Comparison of ENCODE assay signal across 8 cellular contexts in genomic region chr2:69789762-69790600, GRCh38. TPM values are rescaled to one million over a fixed set of nuclear protein-coding genes. Genes with fewer than 3 reads are reported as not detected.
A peak's percentile ranks its signal among the peaks of the same experiment; 100 is the strongest.
DNase-seq lines count a peak whose midpoint lies in the region; ATAC-seq and TF ChIP-seq lines count a peak whose summit lies in the region.

No MANE protein-coding gene starts in this region.

- H3K36me3 ChIP-seq in BLaER1: 0 out of 2 replicates have a peak, but pooled peaks cover 8% of the 10 kb centered on the region
- peaks cover 4 to 20% of the 10 kb centered on the region in 2 experiments for H3K36me3 ChIP-seq in SK-N-SH (replicated peaks in 1 of 2; ENCODE audit: control insufficient read depth in 1 of 2, insufficient read depth in 2 of 2, low read length in 1 of 2)

- CTCF ChIA-PET in SK-N-SH (lab: Yijun Ruan, JAX): interaction anchor here (1.0 to 2.1 kb wide), 3 partner anchors 9 to 65 kb away, joined by 3 to 9 read pairs (median 8); no protein-coding TSS in a partner anchor

- no peaks in the 10 kb centered on the region for H3F3A ChIP-seq in SK-N-SH (replicated peaks; ENCODE audit: insufficient read depth)

- no peaks in the 10 kb centered on the region for H3K27me3 ChIP-seq in BLaER1
- no peaks in the 10 kb centered on the region for H3K27me3 ChIP-seq in SK-N-SH (ENCODE audit: insufficient read depth)

- intact Hi-C loops in left ventricle myocardium superior (cut with micrococcal nuclease): no loop called here

- peak overlapping the region; percentile 94 for H3K4me2 ChIP-seq in BLaER1
- no peak overlapping the region; the same call in 1 of the 2 replicates for H3K4me2 ChIP-seq in SK-N-SH

- peak overlapping the region; percentile 82 for H3K27ac ChIP-seq in BLaER1
- peak overlapping the region; percentile 22 to 67; a peak in 3 of 4 replicates for H3K27ac ChIP-seq in SK-N-SH (ENCODE audit: low read depth in 2 of 2, low read length in 1 of 2)

- peaks cover 18 to 37% of the 10 kb centered on the region in 2 donors for H3K4me1 Mint-ChIP-seq in stimulated activated naive B cell treated with anti-CD40 and anti-IgM and Interleukin-4, amounts not matched to agents 10 μg/mL and 1 μg/mL and 100 μg/mL, for 72 hours

- H3K9ac ChIP-seq in BLaER1 (peak overlapping the region; percentile 76), SK-N-SH (peak overlapping the region; percentile 29; the same call in 1 of the 2 replicates)

- 92% methylated on average over 7 of the region's 7 CpGs for WGBS in SK-N-SH (ENCODE audit: low lambda C conversion rate)

- no peak for TF ChIP-seq CTCF in SK-N-SH (IDR thresholded peaks at IDR 0.05)

- H4K20me1 ChIP-seq in BLaER1: no peaks in the 10 kb centered on the region
- H4K20me1 ChIP-seq in SK-N-SH (ENCODE audit: insufficient read depth): no peaks in the 10 kb centered on the region

- H3K9me3 ChIP-seq in BLaER1 (no peaks in the 10 kb centered on the region), SK-N-SH (no peaks in the 10 kb centered on the region)

- H3K4me3 Mint-ChIP-seq in stimulated activated naive B cell treated with anti-CD40 and anti-IgM and Interleukin-4, amounts not matched to agents 10 μg/mL and 1 μg/mL and 100 μg/mL, for 72 hours: peak overlapping the region; percentile 72 to 79

- peak overlapping the region; percentile 72 for H3K27ac Mint-ChIP-seq in stimulated activated naive B cell treated with anti-CD40 and anti-IgM and Interleukin-4, amounts not matched to agents 10 μg/mL and 1 μg/mL and 100 μg/mL, for 72 hours

- no peaks in the 10 kb centered on the region for H3K9me3 Mint-ChIP-seq in stimulated activated naive B cell treated with anti-CD40 and anti-IgM and Interleukin-4, amounts not matched to agents 10 μg/mL and 1 μg/mL and 100 μg/mL, for 72 hours

- peak; percentile 56 for ATAC-seq in GM21528 (IDR thresholded peaks at IDR 0.05; ENCODE audit: low FRiP score, unreplicated experiment)
- peak; percentile 60 for ATAC-seq in left ventricle myocardium superior
- peak; percentile 61 to 75 for ATAC-seq in stimulated activated naive B cell treated with anti-CD40 and anti-IgM and Interleukin-4, amounts not matched to agents 10 μg/mL and 1 μg/mL and 100 μg/mL, for 72 hours (replicated peaks)

- no peaks in the 10 kb centered on the region for H3K9me2 ChIP-seq in SK-N-SH

- no peak for TF ChIP-seq EP300 in SK-N-SH (IDR thresholded peaks at IDR 0.05; ENCODE audit: borderline replicate concordance in 1 of 2, low read depth in 1 of 2, low read length in 1 of 2)

- H3K79me2 ChIP-seq in SK-N-SH (ENCODE audit: insufficient read depth): no peaks in the 10 kb centered on the region

- H3K4me3 ChIP-seq in BLaER1 (peak overlapping the region; percentile 60), SK-N-SH (ENCODE audit: low read depth in 2 of 2, low read length in 1 of 2) (no peak overlapping the region)

- H3K4me1 ChIP-seq in BLaER1 (peaks cover 50% of the 10 kb centered on the region), SK-N-SH (ENCODE audit: control insufficient read depth in 1 of 2, insufficient read depth in 2 of 2, low read depth in 1 of 2, low read length in 1 of 2) (peaks cover 0 to 10% of the 10 kb centered on the region in 2 experiments; a peak in 3 of 4 replicates)

- no peak for TF ChIP-seq RAD21 in SK-N-SH (IDR thresholded peaks at IDR 0.05; ENCODE audit: low read length)

- no peak overlapping the region for H2AFZ ChIP-seq in SK-N-SH (ENCODE audit: low read depth)

- no peaks in the 10 kb centered on the region for H3K27me3 Mint-ChIP-seq in stimulated activated naive B cell treated with anti-CD40 and anti-IgM and Interleukin-4, amounts not matched to agents 10 μg/mL and 1 μg/mL and 100 μg/mL, for 72 hours

- no peak for DNase-seq in SK-N-SH
- DNase-seq in left ventricle myocardium superior: no peak
- no peak for DNase-seq in stimulated activated naive B cell treated with anti-CD40 and anti-IgM and Interleukin-4, amounts not matched to agents 10 μg/mL and 1 μg/mL and 100 μg/mL, for 72 hours
- DNase-seq in NCI-H146 treated with DMSO at 0.1 percent for 48 hours (lab: John Stamatoyannopoulos, UW; ENCODE audit: unreplicated experiment): no peak
- DNase-seq in cerebellum (ENCODE audit: low spot score): no peak
- DNase-seq in SHP77 (lab: John Stamatoyannopoulos, UW): no peak

- POLR2A ChIA-PET in SK-N-SH (lab: Yijun Ruan, JAX): no interaction called here

- H3K36me3 Mint-ChIP-seq in stimulated activated naive B cell treated with anti-CD40 and anti-IgM and Interleukin-4, amounts not matched to agents 10 μg/mL and 1 μg/mL and 100 μg/mL, for 72 hours: peaks cover 11 to 25% of the 10 kb centered on the region in 2 donors

TF ChIP-seq in SK-N-SH, 30 proteins besides CTCF, POLR2A, EP300 and RAD21:
- TF ChIP-seq PBX3 (IDR thresholded peaks at IDR 0.05) (no peak), SMC3 (IDR thresholded peaks at IDR 0.05; ENCODE audit: low read depth, low read length) (no peak), USF1 (IDR thresholded peaks at IDR 0.05; ENCODE audit: borderline replicate concordance, low read depth) (no peak), RXRA (IDR thresholded peaks at IDR 0.05; ENCODE audit: borderline replicate concordance, low read depth) (no peak), MEF2A (IDR thresholded peaks at IDR 0.05; ENCODE audit: borderline replicate concordance, low read depth) (no peak), POLR2AphosphoS5 (IDR thresholded peaks at IDR 0.05; ENCODE audit: low read depth, low read length) (no peak), GABPA (IDR thresholded peaks at IDR 0.05; ENCODE audit: low read depth) (no peak), NRF1 (IDR thresholded peaks at IDR 0.05; ENCODE audit: low read depth, low read length) (no peak), REST (IDR thresholded peaks at IDR 0.05; ENCODE audit: low read depth, low read length) (no peak), IRF3 (IDR thresholded peaks at IDR 0.05; ENCODE audit: low read depth, low read length) (no peak), FOXM1 (IDR thresholded peaks at IDR 0.05; ENCODE audit: low read depth) (no peak), FOSL2 (IDR thresholded peaks at IDR 0.05; ENCODE audit: borderline replicate concordance, low read depth) (no peak)

RNA-seq across cellular contexts. Expression of gene GMCL1, which starts 39.5 kb away (rescaled TPM):
- polyA plus RNA-seq in SK-N-SH (2012; rRNA removed): 5.3 and 6.2 TPM in 2 replicates
- 6.4 and 7.6 TPM in 2 replicates for polyA plus RNA-seq in SK-N-SH (2012; cell fraction: cytosol; rRNA removed)
- polyA plus RNA-seq in SK-N-SH (2012; cell fraction: nucleus; rRNA removed): 6.2 and 8.9 TPM in 2 replicates
- total RNA-seq in left ventricle myocardium superior (3.6 TPM), cerebellum (16.2 TPM)

RNA-seq across cellular contexts. Expression of gene ANXA4, which starts 48.0 kb away (rescaled TPM):
- polyA plus RNA-seq in SK-N-SH (2012; rRNA removed): 93.2 and 137 TPM in 2 replicates
- polyA plus RNA-seq in SK-N-SH (2012; cell fraction: cytosol; rRNA removed): 86.9 and 101 TPM in 2 replicates
- polyA plus RNA-seq in SK-N-SH (2012; cell fraction: nucleus; rRNA removed): 126 and 213 TPM in 2 replicates
- total RNA-seq in left ventricle myocardium superior: 24.7 TPM
- 6.0 TPM for total RNA-seq in cerebellum
